ENCODE assay signal across 23 cellular contexts in the genomic region with DNA sequence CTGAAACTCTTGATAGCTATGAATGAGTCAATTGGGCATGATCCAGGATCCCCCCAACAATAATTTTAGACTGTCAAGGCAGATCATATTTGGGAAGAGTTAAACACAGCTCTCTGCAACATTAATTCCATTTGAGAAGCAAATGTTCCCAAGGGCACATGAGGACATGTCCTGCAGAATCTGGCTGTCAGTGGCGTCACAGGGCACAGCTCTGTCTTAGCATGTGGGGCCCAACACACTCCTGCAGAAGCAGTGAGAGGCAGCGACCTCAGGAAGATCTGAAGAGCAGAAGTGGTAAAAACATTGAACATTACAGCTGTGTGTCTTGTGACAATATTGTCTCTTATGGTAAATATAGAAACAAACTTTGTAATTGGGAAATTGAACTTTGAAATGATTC.
A peak's percentile ranks its signal among the peaks of the same experiment; 100 is the strongest.
DNase-seq lines count a peak whose midpoint lies in the region; ATAC-seq and TF ChIP-seq lines count a peak whose summit lies in the region.
"Had no signal": no experiment of that assay in that cellular context is flagged by ENCODE, and none has a peak within 500 bp of the region (broad histone marks: within the 10 kb centered on the region; RNA-seq: fewer than 3 reads in every experiment).

No MANE protein-coding gene starts in this region.

- H3K27ac ChIP-seq in WERI-Rb-1 (no peak overlapping the region), heart left ventricle (peak overlapping the region in 1 of 12 donors; percentile 7), left ventricle myocardium inferior (replicated peaks) (peak overlapping the region; percentile 30)
- H3K27ac ChIP-seq: A549; BLaER1 treated with 17β-estradiol and CSF1 and Interleukin-3, amounts not matched to agents 10 nM and 100 nM had no signal

- no peaks in the 10 kb centered on the region for H3K27me3 Mint-ChIP-seq in glutamatergic neuron (ENCODE audit: unreplicated experiment)
- H3K27me3 Mint-ChIP-seq: CD4-positive, alpha-beta T cell; CD8-positive, alpha-beta memory T cell had no signal

- no peak overlapping the region for H3K4me3 Mint-ChIP-seq in glutamatergic neuron (ENCODE audit: unreplicated experiment)
- H3K4me3 Mint-ChIP-seq: CD14-positive monocyte; CD4-positive, alpha-beta T cell; CD8-positive, alpha-beta memory T cell; GM23338; H9 had no signal

- H3K36me3 ChIP-seq in WERI-Rb-1 (no peaks in the 10 kb centered on the region), heart left ventricle (no peaks in the 10 kb centered on the region), left ventricle myocardium inferior (no peaks in the 10 kb centered on the region)
- H3K36me3 ChIP-seq: BE2C; BLaER1 treated with 17β-estradiol and CSF1 and Interleukin-3, amounts not matched to agents 10 nM and 100 nM had no signal

- H3K27ac Mint-ChIP-seq in glutamatergic neuron (ENCODE audit: unreplicated experiment), result no peak overlapping the region
- H3K27ac Mint-ChIP-seq: CD4-positive, alpha-beta T cell; CD8-positive, alpha-beta memory T cell; GM23338; H9 had no signal

- H3K4me3 ChIP-seq in WERI-Rb-1 (ENCODE audit: low read depth, low read length), result no peak overlapping the region
- no peak overlapping the region for H3K4me3 ChIP-seq in heart left ventricle
- no peak overlapping the region for H3K4me3 ChIP-seq in left ventricle myocardium inferior
- H3K4me3 ChIP-seq: A549; BLaER1 treated with 17β-estradiol and CSF1 and Interleukin-3, amounts not matched to agents 10 nM and 100 nM; GM23338 had no signal

- H3K4me1 Mint-ChIP-seq in glutamatergic neuron (ENCODE audit: low read depth, unreplicated experiment), result no peaks in the 10 kb centered on the region
- H3K4me1 Mint-ChIP-seq: CD14-positive monocyte; CD8-positive, alpha-beta memory T cell had no signal

- H3K9me3 ChIP-seq in WERI-Rb-1 (ENCODE audit: severe bottlenecking) (peaks cover 6% of the 10 kb centered on the region), heart left ventricle (peaks cover 0 to 17% (median 11%) of the 10 kb centered on the region in 12 donors), left ventricle myocardium inferior (replicated peaks) (peaks cover 20% of the 10 kb centered on the region)
- H3K9me3 ChIP-seq: BE2C had no signal

- TF ChIP-seq CTCF in WERI-Rb-1 (IDR thresholded peaks at IDR 0.05; ENCODE audit: low read depth, low read length), result no peak
- TF ChIP-seq CTCF in heart left ventricle (IDR thresholded peaks at IDR 0.05), result no peak
- TF ChIP-seq CTCF in left ventricle myocardium inferior (IDR thresholded peaks at IDR 0.05; ENCODE audit: borderline replicate concordance), result no peak
- TF ChIP-seq CTCF in glutamatergic neuron (IDR thresholded peaks at IDR 0.05; ENCODE audit: partially characterized antibody, unreplicated experiment), result no peak

- peak; percentile 76 to 94 (median 93) for ATAC-seq in heart left ventricle
- ATAC-seq: A549, GM23338, HCT116 had no signal

- H3K27me3 ChIP-seq in WERI-Rb-1 (ENCODE audit: insufficient read depth, low read depth, severe bottlenecking) (no peaks in the 10 kb centered on the region), heart left ventricle (no peaks in the 10 kb centered on the region), left ventricle myocardium inferior (ENCODE audit: low read depth) (no peaks in the 10 kb centered on the region)
- H3K27me3 ChIP-seq: BE2C; BLaER1 treated with 17β-estradiol and CSF1 and Interleukin-3, amounts not matched to agents 10 nM and 100 nM had no signal

- no peaks in the 10 kb centered on the region for H3K36me3 Mint-ChIP-seq in glutamatergic neuron (ENCODE audit: unreplicated experiment)
- H3K36me3 Mint-ChIP-seq: CD14-positive monocyte had no signal

- H3K4me1 ChIP-seq in heart left ventricle (peaks cover 0 to 7% (median 0%) of the 10 kb centered on the region in 12 donors), left ventricle myocardium inferior (peaks cover 25% of the 10 kb centered on the region)
- H3K4me1 ChIP-seq: A549; BE2C; BLaER1 treated with 17β-estradiol and CSF1 and Interleukin-3, amounts not matched to agents 10 nM and 100 nM had no signal

- no peaks in the 10 kb centered on the region for H3K9me3 Mint-ChIP-seq in glutamatergic neuron (ENCODE audit: unreplicated experiment)

- intact Hi-C loops in heart left ventricle (cut with DNase I) (loop anchor here in 1 of 10 donors (10.0 kb wide), 1 partner anchor 423 kb away; no protein-coding TSS in a partner anchor), left ventricle myocardium inferior (cut with micrococcal nuclease) (no loop called here), posterior cingulate gyrus (cut with DNase I) (no loop called here)

- DNase-seq in NCI-H82 (lab: John Stamatoyannopoulos, UW), result peak; percentile 21
- DNase-seq in NCI-H82 treated with DMSO at 0.1 percent for 48 hours (lab: John Stamatoyannopoulos, UW; ENCODE audit: unreplicated experiment), result no peak
- DNase-seq in WERI-Rb-1, result peak; percentile 33
- peak in 4 of 5 donors; percentile 9 to 40 (median 34) for DNase-seq in heart left ventricle
- peak; percentile 43 for DNase-seq in left ventricle myocardium inferior
- no peak for DNase-seq in posterior cingulate gyrus
- no peak for DNase-seq in stimulated activated CD4-positive, alpha-beta T cell treated with anti-CD3 and anti-CD28 coated beads, Interleukin-1b, Interleukin-23, amount 100 ng/mL, for 48 hours
- no peak for DNase-seq in glutamatergic neuron
- DNase-seq: 8988T; ACHN; AML-193; BE2C; CD4-positive, alpha-beta T cell; CD8-positive, alpha-beta memory T cell; DMS 273 treated with DMSO at 0.1 percent for 48 hours; DMS79 treated with DMSO at 0.1 percent for 48 hours; GF-D8; H9 had no signal

- 28 to 34% (median 32%) methylated on average over 2 of the region's 2 CpGs for WGBS in heart left ventricle, 4 donors

- TF ChIP-seq POLR2A in heart left ventricle (IDR thresholded peaks at IDR 0.05), result no peak

Comparison
In these comparisons a context has a peak if more than half of its experiments do, and no peak if none do; other contexts are left out.
1. DNase-seq: peak in NCI-H82 (single experiment), WERI-Rb-1 (single experiment), heart left ventricle (4 of 5) and left ventricle myocardium inferior (single experiment); none in NCI-H82 treated with DMSO at 0.1 percent for 48 hours (single experiment), posterior cingulate gyrus (0 of 10), stimulated activated CD4-positive, alpha-beta T cell treated with anti-CD3 and anti-CD28 coated beads, Interleukin-1b, Interleukin-23, amount 100 ng/mL, for 48 hours (single experiment) and glutamatergic neuron (single experiment).